In genomic region chr1:239361403-239361802, GRCh38 we compare ENCODE assay signal across 16 cellular contexts. TPM values are rescaled to one million over a fixed set of nuclear protein-coding genes. Genes with fewer than 3 reads are reported as not detected.
DNase-seq lines count a peak whose midpoint lies in the region; ATAC-seq and TF ChIP-seq lines count a peak whose summit lies in the region.
"Had no signal": no experiment of that assay in that cellular context is flagged by ENCODE, and none has a peak within 500 bp of the region (broad histone marks: within the 10 kb centered on the region; RNA-seq: fewer than 3 reads in every experiment).

No MANE protein-coding gene starts in this region.

- dilution Hi-C loops in mammary epithelial cell (cut with HindIII; ENCODE audit: low sequenced_read_pairs) = no loop called here

- H3K36me3 ChIP-seq in mammary epithelial cell (ENCODE audit: insufficient read depth, low read length) = no peaks in the 10 kb centered on the region
- H3K36me3 ChIP-seq in CD4-positive, alpha-beta memory T cell (ENCODE audit: insufficient read depth, low read length) = no peaks in the 10 kb centered on the region
- H3K36me3 ChIP-seq: BLaER1 treated with 17β-estradiol and CSF1 and Interleukin-3, amounts not matched to agents 10 nM and 100 nM had no signal

- BruUV-seq in mammary epithelial cell (replicated peaks; lab: Mats Ljungman, UMichigan) = no TSS peak

- no peaks in the 10 kb centered on the region for H3K36me3 Mint-ChIP-seq in mesothelial cell of epicardium
- H3K36me3 Mint-ChIP-seq in CD4-positive, alpha-beta memory T cell = no peaks in the 10 kb centered on the region
- H3K36me3 Mint-ChIP-seq: activated CD8-positive, alpha-beta memory T cell treated with anti-CD3 and anti-CD28 coated beads, Interleukin-2, amount 10 ng/mL, durations not matched to agents 7 days and 5 days; activated naive CD4-positive, alpha-beta T cell treated with anti-CD3 and anti-CD28 coated beads, Interleukin-2, amount 50 U/mL, for 72 hours had no signal

- H4K20me1 ChIP-seq in mammary epithelial cell (ENCODE audit: insufficient read depth, low read length) = no peaks in the 10 kb centered on the region
- H4K20me1 ChIP-seq: BLaER1 treated with 17β-estradiol and CSF1 and Interleukin-3, amounts not matched to agents 10 nM and 100 nM had no signal

- in situ Hi-C loops in Caki2 (cut with HindIII; ENCODE audit: low pct_unique_long_range_greater_than_20kb, low sequenced_read_pairs) (no loop called here), mammary epithelial cell (cut with MboI; ENCODE audit: low sequenced_read_pairs in 2 of 2) (no loop called here)

- no peak overlapping the region for H3K9ac ChIP-seq in mammary epithelial cell (ENCODE audit: insufficient read depth, low read length)
- H3K9ac ChIP-seq: BLaER1 treated with 17β-estradiol and CSF1 and Interleukin-3, amounts not matched to agents 10 nM and 100 nM had no signal

- peaks cover 24% of the 10 kb centered on the region for H3K4me1 ChIP-seq in mammary epithelial cell (ENCODE audit: insufficient read depth, low read length)
- H3K4me1 ChIP-seq in CD4-positive, alpha-beta memory T cell (ENCODE audit: insufficient read depth, low read length) = no peaks in the 10 kb centered on the region
- H3K4me1 ChIP-seq: psoas muscle had no signal

- no peaks in the 10 kb centered on the region for H3K27me3 Mint-ChIP-seq in mesothelial cell of epicardium (ENCODE audit: low read depth)
- peaks cover 3 to 4% of the 10 kb centered on the region in 2 donors for H3K27me3 Mint-ChIP-seq in CD4-positive, alpha-beta memory T cell

- WGBS in mammary epithelial cell (ENCODE audit: low coverage, missing lambda C conversion rate) = 3% methylated on average over 4 of the region's 4 CpGs

- POLR2A ChIA-PET in CD4-positive, alpha-beta memory T cell (lab: Charles Lee; ENCODE audit: partially characterized antibody) = no interaction called here

- TF ChIP-seq CTCF in mammary epithelial cell (conservative IDR thresholded peaks at IDR 0.05 in 1 of 2, IDR thresholded peaks at IDR 0.05 in 1 of 2; ENCODE audit: extremely low read depth in 1 of 2, insufficient read depth in 1 of 2, low read depth in 1 of 2, low read length in 2 of 2) = no peak
- no peak for TF ChIP-seq CTCF in mesothelial cell of epicardium (IDR thresholded peaks at IDR 0.05; ENCODE audit: unreplicated experiment)

- peak overlapping the region; percentile 50 for H3K4me2 ChIP-seq in mammary epithelial cell (ENCODE audit: insufficient read depth, low read depth, low read length)
- H3K4me2 ChIP-seq: BLaER1 treated with 17β-estradiol and CSF1 and Interleukin-3, amounts not matched to agents 10 nM and 100 nM had no signal

- peak overlapping the region; percentile 34 for H2AFZ ChIP-seq in mammary epithelial cell (ENCODE audit: low read depth, low read length)

- H3K4me1 Mint-ChIP-seq in mesothelial cell of epicardium = peaks cover 11% of the 10 kb centered on the region
- no peaks in the 10 kb centered on the region for H3K4me1 Mint-ChIP-seq in CD4-positive, alpha-beta memory T cell
- H3K4me1 Mint-ChIP-seq: activated CD8-positive, alpha-beta memory T cell treated with anti-CD3 and anti-CD28 coated beads, Interleukin-2, amount 10 ng/mL, durations not matched to agents 7 days and 5 days had no signal

- H3K27ac Mint-ChIP-seq in mesothelial cell of epicardium = peak overlapping the region; percentile 4
- H3K27ac Mint-ChIP-seq in CD4-positive, alpha-beta memory T cell = no peak overlapping the region
- H3K27ac Mint-ChIP-seq: activated CD8-positive, alpha-beta memory T cell treated with anti-CD3 and anti-CD28 coated beads, Interleukin-2, amount 10 ng/mL, durations not matched to agents 7 days and 5 days; activated naive CD4-positive, alpha-beta T cell treated with anti-CD3 and anti-CD28 coated beads, Interleukin-2, amount 50 U/mL, for 72 hours; stimulated activated naive CD8-positive, alpha-beta T cell treated with anti-CD3 and anti-CD28 coated beads, Interleukin-15, amount 100 ng/mL, for 72 hours had no signal

- peak overlapping the region in 1 of 3 experiments; percentile 2 for H3K4me3 ChIP-seq in mammary epithelial cell (replicated peaks in 1 of 3; ENCODE audit: insufficient read depth in 1 of 3, low read depth in 2 of 3, low read length in 3 of 3)
- H3K4me3 ChIP-seq in CD4-positive, alpha-beta memory T cell (ENCODE audit: low read length in 2 of 2) = no peak overlapping the region
- H3K4me3 ChIP-seq: BLaER1 treated with 17β-estradiol and CSF1 and Interleukin-3, amounts not matched to agents 10 nM and 100 nM; psoas muscle had no signal

- DNase-seq in Caki2 (ENCODE audit: low read depth) (peak; percentile 45), M059J (ENCODE audit: low read depth) (peak; percentile 72), mammary epithelial cell (peak; percentile 77), mesothelial cell of epicardium (ENCODE audit: low spot score in 2 of 2, unreplicated experiment in 2 of 2) (no peak), KG1 (lab: John Stamatoyannopoulos, UW) (no peak)
- DNase-seq in stimulated activated CD8-positive, alpha-beta memory T cell treated with anti-CD3 and anti-CD28 coated beads, Interleukin-4, amount 100 ng/mL, for 48 hours = no peak
- DNase-seq in CD4-positive, alpha-beta memory T cell = no peak
- DNase-seq: activated CD8-positive, alpha-beta memory T cell treated with anti-CD3 and anti-CD28 coated beads, Interleukin-2, amount 10 ng/mL, durations not matched to agents 7 days and 5 days; NCI-H146; NCI-H69; psoas muscle; stimulated activated naive CD8-positive, alpha-beta T cell treated with anti-CD3 and anti-CD28 coated beads, Interleukin-15, amount 100 ng/mL, for 72 hours had no signal

- intact Hi-C loops in mammary epithelial cell (cut with micrococcal nuclease) = no loop called here
- intact Hi-C loops in CD4-positive, alpha-beta memory T cell (cut with micrococcal nuclease) = no loop called here

- CTCF ChIA-PET in mammary epithelial cell (lab: Charles Lee; ENCODE audit: low non-redundant PET) = interaction anchor here (0.6 kb wide), 2 partner anchors 26 to 201 kb away, joined by 3 to 4 read pairs; no protein-coding TSS in a partner anchor
- CTCF ChIA-PET in CD4-positive, alpha-beta memory T cell (lab: Charles Lee; ENCODE audit: partially characterized antibody) = no interaction called here

- H3K27ac ChIP-seq in mammary epithelial cell (ENCODE audit: insufficient read depth, low read depth, low read length) = no peak overlapping the region
- no peak overlapping the region for H3K27ac ChIP-seq in CD4-positive, alpha-beta memory T cell (ENCODE audit: low read depth, low read length)
- H3K27ac ChIP-seq: BLaER1 treated with 17β-estradiol and CSF1 and Interleukin-3, amounts not matched to agents 10 nM and 100 nM; psoas muscle had no signal

- no peak for ATAC-seq in HG03159 (IDR thresholded peaks at IDR 0.05; ENCODE audit: unreplicated experiment)
- ATAC-seq: activated CD8-positive, alpha-beta memory T cell treated with anti-CD3 and anti-CD28 coated beads, Interleukin-2, amount 10 ng/mL, durations not matched to agents 7 days and 5 days; HCT116; psoas muscle; stimulated activated naive CD8-positive, alpha-beta T cell treated with anti-CD3 and anti-CD28 coated beads, Interleukin-15, amount 100 ng/mL, for 72 hours had no signal

- no peak overlapping the region for H3K4me3 Mint-ChIP-seq in mesothelial cell of epicardium
- H3K4me3 Mint-ChIP-seq in CD4-positive, alpha-beta memory T cell = no peak overlapping the region
- H3K4me3 Mint-ChIP-seq: activated CD8-positive, alpha-beta memory T cell treated with anti-CD3 and anti-CD28 coated beads, Interleukin-2, amount 10 ng/mL, durations not matched to agents 7 days and 5 days; stimulated activated naive CD8-positive, alpha-beta T cell treated with anti-CD3 and anti-CD28 coated beads, Interleukin-15, amount 100 ng/mL, for 72 hours had no signal

- H3K27me3 ChIP-seq in mammary epithelial cell (ENCODE audit: insufficient read depth, low read length) = no peaks in the 10 kb centered on the region
- H3K27me3 ChIP-seq in CD4-positive, alpha-beta memory T cell (ENCODE audit: insufficient read depth, low read length) = no peaks in the 10 kb centered on the region
- H3K27me3 ChIP-seq: BLaER1 treated with 17β-estradiol and CSF1 and Interleukin-3, amounts not matched to agents 10 nM and 100 nM had no signal

- no peaks in the 10 kb centered on the region for H3K79me2 ChIP-seq in mammary epithelial cell (ENCODE audit: insufficient read depth, low read length)

- H3K9me3 ChIP-seq in mammary epithelial cell (replicated peaks; ENCODE audit: insufficient read depth, low read length) = no peaks in the 10 kb centered on the region
- H3K9me3 ChIP-seq in CD4-positive, alpha-beta memory T cell (ENCODE audit: control insufficient read depth in 1 of 2, low read length in 2 of 2) = no peaks in the 10 kb centered on the region
- H3K9me3 ChIP-seq: psoas muscle had no signal

- H3K9me3 Mint-ChIP-seq in mesothelial cell of epicardium = peaks cover 4% of the 10 kb centered on the region
- peaks cover 0 to 2% (median 0%) of the 10 kb centered on the region in 8 donors for H3K9me3 Mint-ChIP-seq in CD4-positive, alpha-beta memory T cell
- H3K9me3 Mint-ChIP-seq: activated naive CD4-positive, alpha-beta T cell treated with anti-CD3 and anti-CD28 coated beads, Interleukin-2, amount 50 U/mL, for 72 hours; stimulated activated naive CD8-positive, alpha-beta T cell treated with anti-CD3 and anti-CD28 coated beads, Interleukin-15, amount 100 ng/mL, for 72 hours had no signal

RNA-seq across cellular contexts. Expression of gene CHRM3, which starts 25.0 kb away (rescaled TPM):
- 0.07 and 0.58 TPM in 2 replicates for total RNA-seq in Caki2 (2014; rRNA removed; shearing (Covaris generic); ENCODE audit: low replicate concordance)
- total RNA-seq in M059J (2014; rRNA removed; shearing (Covaris generic)) = 0.20 and 1.2 TPM in 2 replicates
- total RNA-seq in mammary epithelial cell (10 to 100 TPM in 1 of 2 donors, not detected in 1; 43.7 TPM), mesothelial cell of epicardium (5.4 to 6.9 TPM (median 6.4 TPM) in 3 replicates)
- polyA plus RNA-seq in mammary epithelial cell = 0.12 TPM
- polyA minus RNA-seq in mammary epithelial cell = not detected
- under 1 TPM; 0.09 to 0.17 TPM for total RNA-seq in CD4-positive, alpha-beta memory T cell
- polyA plus RNA-seq in CD4-positive, alpha-beta memory T cell = under 1 TPM in 1 of 2 donors, not detected in 1; 0.63 TPM
- total RNA-seq: activated CD8-positive, alpha-beta memory T cell treated with anti-CD3 and anti-CD28 coated beads, Interleukin-2, amount 10 ng/mL, durations not matched to agents 7 days and 5 days had no signal

Comparison
In these comparisons a context has a peak if more than half of its experiments do, and no peak if none do; other contexts are left out.
1. DNase-seq: peak in Caki2 (single experiment), M059J (single experiment) and mammary epithelial cell (single experiment); none in mesothelial cell of epicardium (0 of 2), stimulated activated CD8-positive, alpha-beta memory T cell treated with anti-CD3 and anti-CD28 coated beads, Interleukin-4, amount 100 ng/mL, for 48 hours (single experiment), CD4-positive, alpha-beta memory T cell (0 of 5) and KG1 (single experiment).